In genomic region chr1:33254536-33254935, GRCh38 we compare ENCODE assay signal across 21 cellular contexts. TPM values are rescaled to one million over a fixed set of nuclear protein-coding genes. Genes with fewer than 3 reads are reported as not detected.
DNase-seq lines count a peak whose midpoint lies in the region; ATAC-seq and TF ChIP-seq lines count a peak whose summit lies in the region.
"Had no signal": no experiment of that assay in that cellular context is flagged by ENCODE, and none has a peak within 500 bp of the region (broad histone marks: within the 10 kb centered on the region; RNA-seq: fewer than 3 reads in every experiment).

No MANE protein-coding gene starts in this region.

- peak overlapping the region; percentile 75 to 83 (median 78) for H3K4me3 Mint-ChIP-seq in CD4-positive, CD25-positive, alpha-beta regulatory T cell
- H3K4me3 Mint-ChIP-seq in CD8-positive, alpha-beta T cell, result peak overlapping the region; percentile 68

- peaks cover 4% of the 10 kb centered on the region for H3K27me3 Mint-ChIP-seq in CD4-positive, CD25-positive, alpha-beta regulatory T cell
- H3K27me3 Mint-ChIP-seq in CD8-positive, alpha-beta T cell (ENCODE audit: low read depth), result peaks cover 8% of the 10 kb centered on the region

- H3K36me3 ChIP-seq in CD4-positive, CD25-positive, alpha-beta regulatory T cell (ENCODE audit: control insufficient read depth, insufficient read depth, low read length), result no peaks in the 10 kb centered on the region
- no peaks in the 10 kb centered on the region for H3K36me3 ChIP-seq in CD8-positive, alpha-beta T cell (ENCODE audit: insufficient read depth, low read length)
- H3K36me3 ChIP-seq in breast epithelium, result no peaks in the 10 kb centered on the region
- H3K36me3 ChIP-seq: esophagus squamous epithelium, gastrocnemius medialis, prostate gland had no signal

- H3K27me3 ChIP-seq in CD4-positive, CD25-positive, alpha-beta regulatory T cell (ENCODE audit: control insufficient read depth, insufficient read depth, low read length), result no peaks in the 10 kb centered on the region
- H3K27me3 ChIP-seq in CD8-positive, alpha-beta T cell (ENCODE audit: insufficient read depth, low read length), result no peaks in the 10 kb centered on the region
- H3K27me3 ChIP-seq in breast epithelium, result no peaks in the 10 kb centered on the region
- H3K27me3 ChIP-seq: esophagus squamous epithelium, gastrocnemius medialis had no signal

- ATAC-seq in CD4-positive, CD25-positive, alpha-beta regulatory T cell (ENCODE audit: low read depth in 2 of 2), result no peak
- no peak for ATAC-seq in CD8-positive, alpha-beta T cell
- ATAC-seq in omental fat pad (ENCODE audit: low FRiP score), result peak; percentile 51
- ATAC-seq in HG03439 (IDR thresholded peaks at IDR 0.05; ENCODE audit: unreplicated experiment), result no peak
- ATAC-seq: GM12878 had no signal

- no peak for TF ChIP-seq CTCF in CD8-positive, alpha-beta T cell (IDR thresholded peaks at IDR 0.05)
- TF ChIP-seq CTCF in breast epithelium (IDR thresholded peaks at IDR 0.05) (no peak), omental fat pad (IDR thresholded peaks at IDR 0.05) (no peak)

- TF ChIP-seq POLR2A in breast epithelium (IDR thresholded peaks at IDR 0.05), result no peak

- peaks cover 4% of the 10 kb centered on the region for H3K36me3 Mint-ChIP-seq in CD4-positive, CD25-positive, alpha-beta regulatory T cell
- peaks cover 4% of the 10 kb centered on the region for H3K36me3 Mint-ChIP-seq in CD8-positive, alpha-beta T cell

- no peak overlapping the region for H3K27ac ChIP-seq in CD4-positive, CD25-positive, alpha-beta regulatory T cell (ENCODE audit: insufficient read depth, low read length, poor library complexity, severe bottlenecking)
- H3K27ac ChIP-seq in CD8-positive, alpha-beta T cell (ENCODE audit: low read depth, low read length), result no peak overlapping the region
- H3K27ac ChIP-seq in breast epithelium, result peak overlapping the region; percentile 98 to 100

- no peak overlapping the region for H3K4me3 ChIP-seq in CD4-positive, CD25-positive, alpha-beta regulatory T cell (ENCODE audit: low read depth, low read length)
- H3K4me3 ChIP-seq in CD8-positive, alpha-beta T cell (ENCODE audit: low read depth, low read length), result no peak overlapping the region
- no peak overlapping the region for H3K4me3 ChIP-seq in breast epithelium

- CTCF ChIA-PET in CD8-positive, alpha-beta T cell (lab: Charles Lee), result no interaction called here

- POLR2A ChIA-PET in CD8-positive, alpha-beta T cell (lab: Charles Lee), result no interaction called here

- DNase-seq in CD4-positive, CD25-positive, alpha-beta regulatory T cell, result no peak
- DNase-seq in CD8-positive, alpha-beta T cell, result no peak
- no peak for DNase-seq in breast epithelium (ENCODE audit: low spot score in 2 of 2)
- no peak for DNase-seq in omental fat pad (ENCODE audit: low spot score)
- no peak for DNase-seq in head of caudate nucleus
- no peak for DNase-seq in SIG-M5 treated with dmso at 0.1 percent for 504 hours (lab: John Stamatoyannopoulos, UW; ENCODE audit: unreplicated experiment)
- DNase-seq: activated CD4-positive, alpha-beta T cell treated with anti-CD3 and anti-CD28 coated beads for 48 hours; activated CD8-positive, alpha-beta memory T cell treated with anti-CD3 and anti-CD28 coated beads, Interleukin-2, amount 50 U/mL, for 48 hours; activated effector memory CD4-positive, alpha-beta T cell treated with Interleukin-2 at 50 U/mL for 16 hours; DND-41; esophagus squamous epithelium; gastrocnemius medialis; Karpas-422; mesenchymal stem cell; NCI-H1694; NCI-H2171 treated with DMSO at 0.1 percent for 48 hours; NCI-H82; Right ventricle myocardium superior had no signal

- peaks cover 19% of the 10 kb centered on the region for H3K4me1 ChIP-seq in CD4-positive, CD25-positive, alpha-beta regulatory T cell (ENCODE audit: control insufficient read depth, insufficient read depth, low read length, poor library complexity, severe bottlenecking)
- H3K4me1 ChIP-seq in CD8-positive, alpha-beta T cell (ENCODE audit: insufficient read depth, low read length), result peaks cover 21% of the 10 kb centered on the region
- peaks cover 0 to 18% of the 10 kb centered on the region in 2 donors for H3K4me1 ChIP-seq in breast epithelium
- H3K4me1 ChIP-seq: prostate gland had no signal

- no peak overlapping the region for H3K27ac Mint-ChIP-seq in CD4-positive, CD25-positive, alpha-beta regulatory T cell
- H3K27ac Mint-ChIP-seq in CD8-positive, alpha-beta T cell, result peak overlapping the region; percentile 7

- peaks cover 0 to 27% (median 20%) of the 10 kb centered on the region in 4 donors for H3K4me1 Mint-ChIP-seq in CD4-positive, CD25-positive, alpha-beta regulatory T cell
- peaks cover 27% of the 10 kb centered on the region for H3K4me1 Mint-ChIP-seq in CD8-positive, alpha-beta T cell (ENCODE audit: low read depth)

- intact Hi-C loops in CD8-positive, alpha-beta T cell (cut with DNase I, micrococcal nuclease), result loop anchor here (10.0 kb wide), 2 partner anchors 220 to 290 kb away; partner anchors contain the start of genes AK2 (in 1 of the 2) and RNF19B (in 1 of the 2)
- intact Hi-C loops in breast epithelium (cut with DNase I; ENCODE audit: low total_unique reads), result no loop called here
- intact Hi-C loops in head of caudate nucleus (cut with DNase I), result loop anchor here (10.0 kb wide), 2 partner anchors 70 to 120 kb away; partner anchors contain the start of gene TRIM62

- no peaks in the 10 kb centered on the region for H3K9me3 Mint-ChIP-seq in CD4-positive, CD25-positive, alpha-beta regulatory T cell
- H3K9me3 Mint-ChIP-seq in CD8-positive, alpha-beta T cell, result no peaks in the 10 kb centered on the region

- no peaks in the 10 kb centered on the region for H3K9me3 ChIP-seq in CD4-positive, CD25-positive, alpha-beta regulatory T cell (ENCODE audit: control insufficient read depth in 2 of 2, low read length in 2 of 2)
- no peaks in the 10 kb centered on the region for H3K9me3 ChIP-seq in CD8-positive, alpha-beta T cell (ENCODE audit: low read length)
- H3K9me3 ChIP-seq in breast epithelium, result no peaks in the 10 kb centered on the region
- H3K9me3 ChIP-seq: esophagus squamous epithelium, gastrocnemius medialis, prostate gland had no signal

RNA-seq across cellular contexts. Expression of gene ZNF362, which starts 1.8 kb away (rescaled TPM):
- 20.2 TPM for total RNA-seq in CD4-positive, CD25-positive, alpha-beta regulatory T cell
- 10 to 100 TPM; 12.2 to 21.7 (median 14.0) TPM for polyA plus RNA-seq in CD4-positive, CD25-positive, alpha-beta regulatory T cell
- 10 to 100 TPM; 19.3 to 22.6 TPM for total RNA-seq in CD8-positive, alpha-beta T cell
- total RNA-seq in breast epithelium, result 10 to 100 TPM; 11.7 to 16.0 (median 15.7) TPM
- total RNA-seq in omental fat pad, result 10 to 100 TPM; 10.4 to 13.9 (median 11.2) TPM

Comparison
In these comparisons a context has a peak if more than half of its experiments do, and no peak if none do; other contexts are left out.
1. H3K27ac ChIP-seq: peak in breast epithelium (2 of 2); none in CD4-positive, CD25-positive, alpha-beta regulatory T cell (single experiment) and CD8-positive, alpha-beta T cell (single experiment).